27 cellular contexts compared by ENCODE assay signal in the genomic region with DNA sequence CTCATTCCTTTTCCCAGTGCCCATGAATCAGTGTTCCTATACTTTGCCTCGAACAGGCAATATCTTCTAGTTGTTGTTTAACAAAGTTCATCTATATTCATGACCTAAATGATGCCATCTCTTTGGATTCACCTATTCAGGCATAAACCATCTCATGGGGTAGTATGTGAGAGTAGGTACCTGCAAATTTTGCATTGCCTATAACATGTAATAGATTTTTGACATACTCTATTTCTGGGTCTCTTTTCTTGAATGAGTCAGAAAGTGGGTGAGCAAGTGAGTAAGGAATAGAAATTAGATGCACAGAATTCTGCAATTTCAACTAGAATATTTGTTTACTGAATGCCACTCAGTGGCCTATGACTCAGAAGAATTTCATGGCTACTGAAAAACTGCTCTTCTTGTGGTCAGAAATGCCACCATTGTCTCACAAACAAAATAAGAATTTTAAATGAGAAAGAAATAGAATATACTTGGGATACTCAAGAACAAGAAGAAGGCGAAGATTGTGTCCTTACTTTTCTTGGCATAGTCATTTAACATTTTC.
A peak's percentile ranks its signal among the peaks of the same experiment; 100 is the strongest.
DNase-seq lines count a peak whose midpoint lies in the region; ATAC-seq and TF ChIP-seq lines count a peak whose summit lies in the region.
"Had no signal": no experiment of that assay in that cellular context is flagged by ENCODE, and none has a peak within 500 bp of the region (broad histone marks: within the 10 kb centered on the region; RNA-seq: fewer than 3 reads in every experiment).

No MANE protein-coding gene starts in this region.

- POLR2A ChIA-PET in IMR-90 (lab: Charles Lee; ENCODE audit: unreplicated experiment): no interaction called here

- H3K27ac ChIP-seq in IMR-90 (ENCODE audit: insufficient read depth, low read length): no peak overlapping the region
- H3K27ac ChIP-seq: esophagus squamous epithelium, left ventricle myocardium inferior, psoas muscle, thyroid gland had no signal

- intact Hi-C loops in IMR-90 (cut with micrococcal nuclease): no loop called here

- no peak overlapping the region for H3K18ac ChIP-seq in IMR-90 (ENCODE audit: low read depth, low read length)

- no peak overlapping the region for H4K8ac ChIP-seq in IMR-90 (ENCODE audit: low read depth in 2 of 2, low read length in 2 of 2)

- no peak overlapping the region for H3K4me2 ChIP-seq in IMR-90 (ENCODE audit: low read depth, low read length)

- no peak overlapping the region for H3K4ac ChIP-seq in IMR-90 (ENCODE audit: low read depth, low read length)

- H3K36me3 Mint-ChIP-seq in activated naive CD4-positive, alpha-beta T cell treated with anti-CD3 and anti-CD28 coated beads, Interleukin-2, amount 50 U/mL, for 72 hours: no peaks in the 10 kb centered on the region
- H3K36me3 Mint-ChIP-seq: CD8-positive, alpha-beta memory T cell; naive thymus-derived CD8-positive, alpha-beta T cell had no signal

- no peaks in the 10 kb centered on the region for H3K9me3 ChIP-seq in IMR-90 (ENCODE audit: control insufficient read depth, insufficient read depth, low read length)
- H3K9me3 ChIP-seq: BE2C, esophagus squamous epithelium, left ventricle myocardium inferior, psoas muscle, thyroid gland had no signal

- TF ChIP-seq CTCF in IMR-90 (conservative IDR thresholded peaks at IDR 0.05; ENCODE audit: low read depth, low read length): no peak

- CTCF ChIA-PET in IMR-90 (lab: Yijun Ruan, JAX): no interaction called here

- no peak overlapping the region for H3K23ac ChIP-seq in IMR-90 (ENCODE audit: low read depth, low read length)

- no peak overlapping the region for H2BK5ac ChIP-seq in IMR-90 (ENCODE audit: low read depth, low read length, poor library complexity, severe bottlenecking)

- no peaks in the 10 kb centered on the region for H4K20me1 ChIP-seq in IMR-90 (ENCODE audit: insufficient read depth, low read length)

- H3K9me1 ChIP-seq in IMR-90 (ENCODE audit: insufficient read depth, low read length): no peaks in the 10 kb centered on the region

- H2AK5ac ChIP-seq in IMR-90 (ENCODE audit: low read depth, low read length): no peak overlapping the region

- H3K4me1 ChIP-seq in IMR-90 (ENCODE audit: control insufficient read depth, insufficient read depth, low read length): peaks cover 2% of the 10 kb centered on the region; the same call in 1 of the 2 replicates
- H3K4me1 ChIP-seq: BE2C, esophagus squamous epithelium, left ventricle myocardium inferior, psoas muscle, thyroid gland had no signal

- no peak overlapping the region for H2BK15ac ChIP-seq in IMR-90 (ENCODE audit: low read depth, low read length)

- no peak overlapping the region for H2BK20ac ChIP-seq in IMR-90 (ENCODE audit: low read depth, low read length)

- H3K27ac Mint-ChIP-seq in activated naive CD4-positive, alpha-beta T cell treated with anti-CD3 and anti-CD28 coated beads, Interleukin-2, amount 50 U/mL, for 72 hours: no peak overlapping the region
- H3K27ac Mint-ChIP-seq: activated naive CD4-positive, alpha-beta T cell treated with anti-CD3 and anti-CD28 coated beads for 36 hours; CD8-positive, alpha-beta memory T cell; endodermal cell; naive thymus-derived CD8-positive, alpha-beta T cell; stimulated activated naive CD8-positive, alpha-beta T cell treated with anti-CD3 and anti-CD28 coated beads, Interleukin-15, Interleukin-2, amounts not matched to agents 100 ng/mL and 50 ng/mL, for 24 hours had no signal

- dilution Hi-C loops in IMR-90 (cut with HindIII; ENCODE audit: low sequenced_read_pairs, unreplicated experiment): no loop called here

- no peak overlapping the region for H3K4me3 ChIP-seq in IMR-90 (ENCODE audit: insufficient read depth, low read depth, low read length)
- H3K4me3 ChIP-seq: esophagus squamous epithelium, left ventricle myocardium inferior, psoas muscle, thyroid gland had no signal

- no CpG with 5 or more reads among the region's 2 CpGs for WGBS in IMR-90 (ENCODE audit: extremely low coverage in 2 of 2, insufficient read length in 1 of 2), 2 experiments

- H3K9me3 Mint-ChIP-seq in activated naive CD4-positive, alpha-beta T cell treated with anti-CD3 and anti-CD28 coated beads, Interleukin-2, amount 50 U/mL, for 72 hours: no peaks in the 10 kb centered on the region
- H3K9me3 Mint-ChIP-seq: activated naive CD4-positive, alpha-beta T cell treated with anti-CD3 and anti-CD28 coated beads for 36 hours; endodermal cell; naive thymus-derived CD8-positive, alpha-beta T cell; stimulated activated naive CD8-positive, alpha-beta T cell treated with anti-CD3 and anti-CD28 coated beads, Interleukin-15, Interleukin-2, amounts not matched to agents 100 ng/mL and 50 ng/mL, for 24 hours had no signal

- H3K27me3 ChIP-seq in IMR-90 (ENCODE audit: control insufficient read depth, insufficient read depth, low read length): no peaks in the 10 kb centered on the region
- H3K27me3 ChIP-seq: BE2C, esophagus squamous epithelium, thyroid gland had no signal

- no peak overlapping the region for H3K14ac ChIP-seq in IMR-90 (replicated peaks; ENCODE audit: low read depth, low read length)

- H3K9ac ChIP-seq in IMR-90 (ENCODE audit: low read depth, low read length): no peak overlapping the region

- H3K56ac ChIP-seq in IMR-90 (ENCODE audit: extremely low read depth, insufficient read depth, low read length): no peak overlapping the region

- H2AFZ ChIP-seq in IMR-90 (replicated peaks; ENCODE audit: low read length, poor library complexity): no peak overlapping the region

- no peak overlapping the region for H2AK9ac ChIP-seq in IMR-90 (replicated peaks; ENCODE audit: low read depth, low read length, poor library complexity)

- no peaks in the 10 kb centered on the region for H3K36me3 ChIP-seq in IMR-90 (ENCODE audit: control insufficient read depth, insufficient read depth, low read length)
- H3K36me3 ChIP-seq: BE2C, esophagus squamous epithelium, left ventricle myocardium inferior, thyroid gland had no signal

- no peak overlapping the region for H4K91ac ChIP-seq in IMR-90 (ENCODE audit: insufficient read depth, low read depth, low read length)

- H4K5ac ChIP-seq in IMR-90 (ENCODE audit: low read depth, low read length): no peak overlapping the region

- H2BK120ac ChIP-seq in IMR-90 (ENCODE audit: low read depth, low read length): no peak overlapping the region

- no peak for ATAC-seq in IMR-90 (ENCODE audit: low read depth)
- no peak for ATAC-seq in activated naive CD4-positive, alpha-beta T cell treated with anti-CD3 and anti-CD28 coated beads, Interleukin-2, amount 50 U/mL, for 72 hours
- ATAC-seq in HG02588 (IDR thresholded peaks at IDR 0.05; ENCODE audit: unreplicated experiment): no peak
- ATAC-seq in HG03354 (IDR thresholded peaks at IDR 0.05; ENCODE audit: poor library complexity, severe bottlenecking, unreplicated experiment): no peak
- ATAC-seq: naive thymus-derived CD8-positive, alpha-beta T cell; Panc1; psoas muscle had no signal

- H3K79me1 ChIP-seq in IMR-90 (ENCODE audit: low read depth in 1 of 2, low read length in 2 of 2): no peaks in the 10 kb centered on the region

- no peak for TF ChIP-seq RAD21 in IMR-90 (IDR thresholded peaks at IDR 0.05; ENCODE audit: low read length)

- in situ Hi-C loops in IMR-90 (cut with MboI; ENCODE audit: low sequenced_read_pairs): no loop called here

- TF ChIP-seq POLR2A in IMR-90 (IDR thresholded peaks at IDR 0.05; ENCODE audit: low read depth, low read length): no peak

- DNase-seq in COLO829 (ENCODE audit: low spot score): peak; percentile 13
- DNase-seq in IMR-90: peak; percentile 4
- peak; percentile 47 for DNase-seq in astrocyte of the hippocampus (ENCODE audit: low read depth, low spot score)
- peak; percentile 51 for DNase-seq in kidney tubule cell (ENCODE audit: low spot score)
- DNase-seq in activated naive CD4-positive, alpha-beta T cell treated with anti-CD3 and anti-CD28 coated beads, Interleukin-2, amount 50 U/mL, for 72 hours (ENCODE audit: low spot score in 2 of 2): no peak
- no peak for DNase-seq in retina
- DNase-seq: activated CD4-positive, alpha-beta T cell treated with anti-CD3 and anti-CD28 coated beads, Interleukin-2, amount 50 U/mL, for 48 hours; activated CD4-positive, CD25-positive, alpha-beta regulatory T cell; activated naive CD4-positive, alpha-beta T cell treated with anti-CD3 and anti-CD28 coated beads for 36 hours; BE2C; CD8-positive, alpha-beta memory T cell; cortex of kidney; DMS153; endodermal cell; esophagus squamous epithelium; left ventricle myocardium inferior; midbrain; naive thymus-derived CD8-positive, alpha-beta T cell; NCI-H1105; NCI-H187 treated with DMSO at 0.1 percent for 48 hours; nucleus accumbens; psoas muscle; thyroid gland had no signal

- no TSS peak for BruUV-seq in IMR-90 (replicated peaks; lab: Mats Ljungman, UMichigan)

TF ChIP-seq in IMR-90, 13 proteins besides CTCF, POLR2A, EP300 and RAD21:
- TF ChIP-seq MAZ (IDR thresholded peaks at IDR 0.05; ENCODE audit: borderline replicate concordance, low read depth, low read length) (no peak), FOS (IDR thresholded peaks at IDR 0.05; ENCODE audit: low read depth, low read length) (0 out of 2 replicates have a peak, but pooled peaks have one; percentile 5)

Comparison
In these comparisons a context has a peak if more than half of its experiments do, and no peak if none do; other contexts are left out.
1. DNase-seq: peak in COLO829 (single experiment), IMR-90 (single experiment), astrocyte of the hippocampus (single experiment) and kidney tubule cell (single experiment); none in activated naive CD4-positive, alpha-beta T cell treated with anti-CD3 and anti-CD28 coated beads, Interleukin-2, amount 50 U/mL, for 72 hours (0 of 2) and retina (single experiment).